Comparison of ENCODE assay signal across 1 cellular context in the genomic region with DNA sequence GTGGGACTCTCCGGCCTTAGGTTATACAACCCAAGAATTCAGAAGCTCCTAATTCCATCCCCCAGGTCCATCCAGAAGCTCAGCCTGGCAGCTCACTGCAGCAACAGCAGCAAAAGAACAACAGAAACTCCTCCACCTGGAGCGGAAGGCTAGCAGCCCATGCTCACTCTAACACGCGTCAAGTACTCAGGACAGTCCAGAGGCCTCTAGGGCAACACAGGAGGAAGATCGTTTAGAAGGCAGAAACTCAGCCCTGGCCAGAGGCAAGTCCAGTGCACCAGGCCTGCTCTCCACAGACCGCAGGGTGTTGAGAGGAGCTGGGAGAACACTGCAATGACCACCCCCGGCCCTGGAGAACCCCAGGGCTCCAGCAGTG.
TF ChIP-seq lines count a peak whose summit lies in the region.

No MANE protein-coding gene starts in this region.

TF ChIP-seq in K562, 482 proteins besides CTCF, POLR2A, EP300 and RAD21:
- TF ChIP-seq RNF2 (IDR thresholded peaks at IDR 0.05), result no peak
- TF ChIP-seq MIER1 (IDR thresholded peaks at IDR 0.05; ENCODE audit: low read depth), result no peak
- TF ChIP-seq, protein P1, sequence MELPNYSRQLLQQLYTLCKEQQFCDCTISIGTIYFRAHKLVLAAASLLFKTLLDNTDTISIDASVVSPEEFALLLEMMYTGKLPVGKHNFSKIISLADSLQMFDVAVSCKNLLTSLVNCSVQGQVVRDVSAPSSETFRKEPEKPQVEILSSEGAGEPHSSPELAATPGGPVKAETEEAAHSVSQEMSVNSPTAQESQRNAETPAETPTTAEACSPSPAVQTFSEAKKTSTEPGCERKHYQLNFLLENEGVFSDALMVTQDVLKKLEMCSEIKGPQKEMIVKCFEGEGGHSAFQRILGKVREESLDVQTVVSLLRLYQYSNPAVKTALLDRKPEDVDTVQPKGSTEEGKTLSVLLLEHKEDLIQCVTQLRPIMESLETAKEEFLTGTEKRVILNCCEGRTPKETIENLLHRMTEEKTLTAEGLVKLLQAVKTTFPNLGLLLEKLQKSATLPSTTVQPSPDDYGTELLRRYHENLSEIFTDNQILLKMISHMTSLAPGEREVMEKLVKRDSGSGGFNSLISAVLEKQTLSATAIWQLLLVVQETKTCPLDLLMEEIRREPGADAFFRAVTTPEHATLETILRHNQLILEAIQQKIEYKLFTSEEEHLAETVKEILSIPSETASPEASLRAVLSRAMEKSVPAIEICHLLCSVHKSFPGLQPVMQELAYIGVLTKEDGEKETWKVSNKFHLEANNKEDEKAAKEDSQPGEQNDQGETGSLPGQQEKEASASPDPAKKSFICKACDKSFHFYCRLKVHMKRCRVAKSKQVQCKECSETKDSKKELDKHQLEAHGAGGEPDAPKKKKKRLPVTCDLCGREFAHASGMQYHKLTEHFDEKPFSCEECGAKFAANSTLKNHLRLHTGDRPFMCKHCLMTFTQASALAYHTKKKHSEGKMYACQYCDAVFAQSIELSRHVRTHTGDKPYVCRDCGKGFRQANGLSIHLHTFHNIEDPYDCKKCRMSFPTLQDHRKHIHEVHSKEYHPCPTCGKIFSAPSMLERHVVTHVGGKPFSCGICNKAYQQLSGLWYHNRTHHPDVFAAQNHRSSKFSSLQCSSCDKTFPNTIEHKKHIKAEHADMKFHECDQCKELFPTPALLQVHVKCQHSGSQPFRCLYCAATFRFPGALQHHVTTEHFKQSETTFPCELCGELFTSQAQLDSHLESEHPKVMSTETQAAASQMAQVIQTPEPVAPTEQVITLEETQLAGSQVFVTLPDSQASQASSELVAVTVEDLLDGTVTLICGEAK (IDR thresholded peaks at IDR 0.05), result no peak
- TF ChIP-seq, protein P1 (CRISPR knock-in tag; IDR thresholded peaks at IDR 0.05), result no peak
- no peak for TF ChIP-seq CBFA2T2 (conservative IDR thresholded peaks at IDR 0.05)
- TF ChIP-seq, protein P2, sequence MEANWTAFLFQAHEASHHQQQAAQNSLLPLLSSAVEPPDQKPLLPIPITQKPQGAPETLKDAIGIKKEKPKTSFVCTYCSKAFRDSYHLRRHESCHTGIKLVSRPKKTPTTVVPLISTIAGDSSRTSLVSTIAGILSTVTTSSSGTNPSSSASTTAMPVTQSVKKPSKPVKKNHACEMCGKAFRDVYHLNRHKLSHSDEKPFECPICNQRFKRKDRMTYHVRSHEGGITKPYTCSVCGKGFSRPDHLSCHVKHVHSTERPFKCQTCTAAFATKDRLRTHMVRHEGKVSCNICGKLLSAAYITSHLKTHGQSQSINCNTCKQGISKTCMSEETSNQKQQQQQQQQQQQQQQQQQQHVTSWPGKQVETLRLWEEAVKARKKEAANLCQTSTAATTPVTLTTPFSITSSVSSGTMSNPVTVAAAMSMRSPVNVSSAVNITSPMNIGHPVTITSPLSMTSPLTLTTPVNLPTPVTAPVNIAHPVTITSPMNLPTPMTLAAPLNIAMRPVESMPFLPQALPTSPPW (CRISPR knock-in tag; IDR thresholded peaks at IDR 0.05), result no peak
- no peak for TF ChIP-seq MED1 (CRISPR knock-in tag; IDR thresholded peaks at IDR 0.05; ENCODE audit: borderline replicate concordance)
- TF ChIP-seq ZNF3 (CRISPR knock-in tag; IDR thresholded peaks at IDR 0.05), result no peak
- TF ChIP-seq TAF7 (tag; IDR thresholded peaks at IDR 0.05), result no peak
- TF ChIP-seq ZNF699 (CRISPR knock-in tag; IDR thresholded peaks at IDR 0.05; ENCODE audit: insufficient replicate concordance), result no peak
- TF ChIP-seq ETV5 (CRISPR knock-in tag; IDR thresholded peaks at IDR 0.05; ENCODE audit: low read depth), result no peak
- no peak for TF ChIP-seq LCOR (CRISPR knock-in tag; IDR thresholded peaks at IDR 0.05)
- TF ChIP-seq MEIS2 (IDR thresholded peaks at IDR 0.05; ENCODE audit: partially characterized antibody), result no peak
- TF ChIP-seq ZNF146 (CRISPR knock-in tag; IDR thresholded peaks at IDR 0.05; ENCODE audit: unreplicated experiment), result no peak
- TF ChIP-seq POLR2H (tag; IDR thresholded peaks at IDR 0.05; ENCODE audit: low read depth), result no peak
- no peak for TF ChIP-seq KAT8 (IDR thresholded peaks at IDR 0.05; ENCODE audit: low read depth)
- TF ChIP-seq NFE2L1 (tag; IDR thresholded peaks at IDR 0.05; ENCODE audit: borderline replicate concordance, low read depth), result no peak
- TF ChIP-seq, protein P3, sequence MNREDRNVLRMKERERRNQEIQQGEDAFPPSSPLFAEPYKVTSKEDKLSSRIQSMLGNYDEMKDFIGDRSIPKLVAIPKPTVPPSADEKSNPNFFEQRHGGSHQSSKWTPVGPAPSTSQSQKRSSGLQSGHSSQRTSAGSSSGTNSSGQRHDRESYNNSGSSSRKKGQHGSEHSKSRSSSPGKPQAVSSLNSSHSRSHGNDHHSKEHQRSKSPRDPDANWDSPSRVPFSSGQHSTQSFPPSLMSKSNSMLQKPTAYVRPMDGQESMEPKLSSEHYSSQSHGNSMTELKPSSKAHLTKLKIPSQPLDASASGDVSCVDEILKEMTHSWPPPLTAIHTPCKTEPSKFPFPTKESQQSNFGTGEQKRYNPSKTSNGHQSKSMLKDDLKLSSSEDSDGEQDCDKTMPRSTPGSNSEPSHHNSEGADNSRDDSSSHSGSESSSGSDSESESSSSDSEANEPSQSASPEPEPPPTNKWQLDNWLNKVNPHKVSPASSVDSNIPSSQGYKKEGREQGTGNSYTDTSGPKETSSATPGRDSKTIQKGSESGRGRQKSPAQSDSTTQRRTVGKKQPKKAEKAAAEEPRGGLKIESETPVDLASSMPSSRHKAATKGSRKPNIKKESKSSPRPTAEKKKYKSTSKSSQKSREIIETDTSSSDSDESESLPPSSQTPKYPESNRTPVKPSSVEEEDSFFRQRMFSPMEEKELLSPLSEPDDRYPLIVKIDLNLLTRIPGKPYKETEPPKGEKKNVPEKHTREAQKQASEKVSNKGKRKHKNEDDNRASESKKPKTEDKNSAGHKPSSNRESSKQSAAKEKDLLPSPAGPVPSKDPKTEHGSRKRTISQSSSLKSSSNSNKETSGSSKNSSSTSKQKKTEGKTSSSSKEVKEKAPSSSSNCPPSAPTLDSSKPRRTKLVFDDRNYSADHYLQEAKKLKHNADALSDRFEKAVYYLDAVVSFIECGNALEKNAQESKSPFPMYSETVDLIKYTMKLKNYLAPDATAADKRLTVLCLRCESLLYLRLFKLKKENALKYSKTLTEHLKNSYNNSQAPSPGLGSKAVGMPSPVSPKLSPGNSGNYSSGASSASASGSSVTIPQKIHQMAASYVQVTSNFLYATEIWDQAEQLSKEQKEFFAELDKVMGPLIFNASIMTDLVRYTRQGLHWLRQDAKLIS (CRISPR knock-in tag; IDR thresholded peaks at IDR 0.05), result no peak
